8 cellular contexts compared by ENCODE assay signal in genomic region chr1:28517649-28517999, GRCh38. TPM values are rescaled to one million over a fixed set of nuclear protein-coding genes. Genes with fewer than 3 reads are reported as not detected.
DNase-seq lines count a peak whose midpoint lies in the region; ATAC-seq and TF ChIP-seq lines count a peak whose summit lies in the region.

No MANE protein-coding gene starts in this region.

- H3K9me3 ChIP-seq in OCI-LY1 (ENCODE audit: low read length), result no peaks in the 10 kb centered on the region
- H3K9me3 ChIP-seq in duodenal mucosa (ENCODE audit: control insufficient read depth in 1 of 2, low read length in 2 of 2), result no peaks in the 10 kb centered on the region
- H3K9me3 ChIP-seq in neural progenitor cell (ENCODE audit: low read depth), result no peaks in the 10 kb centered on the region

- peak overlapping the region; percentile 69 for H3K4me2 ChIP-seq in OCI-LY1 (ENCODE audit: low read length)
- peak overlapping the region; percentile 98 for H3K4me2 ChIP-seq in neural progenitor cell

- H3K9ac ChIP-seq in OCI-LY1 (ENCODE audit: low read length), result peak overlapping the region; percentile 70
- H3K9ac ChIP-seq in duodenal mucosa (ENCODE audit: low read depth in 1 of 2, low read length in 2 of 2), result peak overlapping the region; percentile 30 to 80
- H3K9ac ChIP-seq in neural progenitor cell, result no peak overlapping the region

- DNase-seq in AG10803 (ENCODE audit: low read depth) (no peak), neural progenitor cell (ENCODE audit: low spot score) (peak; percentile 29)

- H3K9me2 ChIP-seq in OCI-LY1 (ENCODE audit: low read depth, low read length), result no peaks in the 10 kb centered on the region

- peaks cover 12% of the 10 kb centered on the region for H3F3A ChIP-seq in OCI-LY1 (ENCODE audit: insufficient read depth, low read length)
- H3F3A ChIP-seq in neural progenitor cell (ENCODE audit: low read depth), result peaks cover 60% of the 10 kb centered on the region

- H3K27me3 ChIP-seq in OCI-LY1 (ENCODE audit: insufficient read depth, low read length) (no peaks in the 10 kb centered on the region), duodenal mucosa (ENCODE audit: control insufficient read depth in 1 of 2, insufficient read depth in 2 of 2, low read length in 2 of 2) (no peaks in the 10 kb centered on the region), neural progenitor cell (no peaks in the 10 kb centered on the region)

- H2AFZ ChIP-seq in OCI-LY1 (ENCODE audit: low read length), result no peak overlapping the region
- H2AFZ ChIP-seq in neural progenitor cell (replicated peaks), result peak overlapping the region; percentile 73

- peaks cover 21% of the 10 kb centered on the region for H3K4me1 Mint-ChIP-seq in neural progenitor cell

- TF ChIP-seq CTCF in AG10803 (conservative IDR thresholded peaks at IDR 0.05; ENCODE audit: low read length) (no peak), OCI-LY1 (IDR thresholded peaks at IDR 0.05; ENCODE audit: low read length) (no peak), neural progenitor cell (IDR thresholded peaks at IDR 0.05) (no peak)

- H3K36me3 Mint-ChIP-seq in neural progenitor cell, result peaks cover 12% of the 10 kb centered on the region

- H3K9me3 Mint-ChIP-seq in neural progenitor cell, result no peaks in the 10 kb centered on the region

- H3K4me1 ChIP-seq in OCI-LY1 (ENCODE audit: insufficient read depth, low read length, severe bottlenecking) (peaks cover 47% of the 10 kb centered on the region), duodenal mucosa (ENCODE audit: control insufficient read depth in 1 of 2, insufficient read depth in 2 of 2, low read length in 2 of 2) (peaks cover 15% of the 10 kb centered on the region in 2 donors), neural progenitor cell (peaks cover 8% of the 10 kb centered on the region)

- no peaks in the 10 kb centered on the region for H4K20me1 ChIP-seq in OCI-LY1 (ENCODE audit: insufficient read depth, low read length)
- H4K20me1 ChIP-seq in neural progenitor cell (ENCODE audit: low read depth), result peaks cover 57% of the 10 kb centered on the region

- H3K27ac ChIP-seq in OCI-LY1 (ENCODE audit: low read depth, low read length, poor library complexity, severe bottlenecking), result peak overlapping the region; percentile 78
- H3K27ac ChIP-seq in duodenal mucosa (ENCODE audit: low read depth, low read length), result no peak overlapping the region
- H3K27ac ChIP-seq in neural progenitor cell, result no peak overlapping the region

- peaks cover 40% of the 10 kb centered on the region for H3K79me2 ChIP-seq in OCI-LY1 (ENCODE audit: insufficient read depth, low read length)
- peaks cover 40% of the 10 kb centered on the region for H3K79me2 ChIP-seq in neural progenitor cell (ENCODE audit: low read depth)

- peak overlapping the region; percentile 88 for H3K4me3 Mint-ChIP-seq in neural progenitor cell

- H3K36me3 ChIP-seq in OCI-LY1 (ENCODE audit: insufficient read depth, low read length) (peaks cover 41% of the 10 kb centered on the region), duodenal mucosa (ENCODE audit: control insufficient read depth in 1 of 2, insufficient read depth in 2 of 2, low read length in 2 of 2) (peaks cover 0 to 12% of the 10 kb centered on the region in 2 donors), neural progenitor cell (peaks cover 8% of the 10 kb centered on the region)

- H3K27ac Mint-ChIP-seq in neural progenitor cell, result peak overlapping the region; percentile 55

- no peaks in the 10 kb centered on the region for H3K27me3 Mint-ChIP-seq in neural progenitor cell (ENCODE audit: insufficient read depth, low read depth)

- ATAC-seq in GM19023 (IDR thresholded peaks at IDR 0.05; ENCODE audit: unreplicated experiment) (peak; percentile 11), HG02981 (IDR thresholded peaks at IDR 0.05; ENCODE audit: unreplicated experiment) (no peak), GM18519 (IDR thresholded peaks at IDR 0.05; ENCODE audit: low FRiP score, unreplicated experiment) (no peak), GM19328 (IDR thresholded peaks at IDR 0.05; ENCODE audit: unreplicated experiment) (no peak)

- H3K4me3 ChIP-seq in AG10803 (ENCODE audit: low read length) (peak overlapping the region; percentile 76), OCI-LY1 (ENCODE audit: low read depth, low read length, poor library complexity, severe bottlenecking) (peak overlapping the region; percentile 74), duodenal mucosa (ENCODE audit: low read depth in 1 of 2, low read length in 2 of 2) (peak overlapping the region; percentile 69 to 80), neural progenitor cell (peak overlapping the region; percentile 83)

RNA-seq across cellular contexts. Expression of gene RCC1, which starts 11.8 kb away (rescaled TPM):
- 34.8 and 62.3 TPM in 2 replicates for total RNA-seq in neural progenitor cell (ENCODE audit: low replicate concordance)

RNA-seq across cellular contexts. Expression of gene TRNAU1AP, which starts 35.3 kb away (rescaled TPM):
- total RNA-seq in neural progenitor cell (ENCODE audit: low replicate concordance), result 43.9 and 50.0 TPM in 2 replicates
